Comparison of ENCODE assay signal across 10 cellular contexts in genomic region chr10:97777148-97777547, GRCh38. TPM values are rescaled to one million over a fixed set of nuclear protein-coding genes. Genes with fewer than 3 reads are reported as not detected.
"Had no signal": no experiment of that assay in that cellular context is flagged by ENCODE, and none has a peak within 500 bp of the region (broad histone marks: within the 10 kb centered on the region; RNA-seq: fewer than 3 reads in every experiment).

No MANE protein-coding gene starts in this region.

- ATAC-seq: HCT116 had no signal

- H2AFZ ChIP-seq: GM23248 had no signal

- H3K9ac ChIP-seq: GM23248 had no signal

- DNase-seq: GM23248, GOT3, H7, HFFc6 had no signal

- FAIRE-seq: HTR-8/SVneo had no signal

- H3K36me3 ChIP-seq: HAP-1 had no signal

- H3K4me3 ChIP-seq: GM23248, HAP-1 had no signal

- H3K9me3 ChIP-seq: HAP-1 had no signal

- H3K4me1 ChIP-seq: HAP-1 had no signal

- H3K27ac ChIP-seq: GM23248 had no signal

RNA-seq across cellular contexts. Expression of gene SFRP5, which starts 5.3 kb away (rescaled TPM):
- total RNA-seq: GM23248, H4, HFFc6, HT-29 had no signal
- polyA plus RNA-seq: GM23248, IgD-negative memory B cell had no signal
